8 cellular contexts compared by ENCODE assay signal in the genomic region with DNA sequence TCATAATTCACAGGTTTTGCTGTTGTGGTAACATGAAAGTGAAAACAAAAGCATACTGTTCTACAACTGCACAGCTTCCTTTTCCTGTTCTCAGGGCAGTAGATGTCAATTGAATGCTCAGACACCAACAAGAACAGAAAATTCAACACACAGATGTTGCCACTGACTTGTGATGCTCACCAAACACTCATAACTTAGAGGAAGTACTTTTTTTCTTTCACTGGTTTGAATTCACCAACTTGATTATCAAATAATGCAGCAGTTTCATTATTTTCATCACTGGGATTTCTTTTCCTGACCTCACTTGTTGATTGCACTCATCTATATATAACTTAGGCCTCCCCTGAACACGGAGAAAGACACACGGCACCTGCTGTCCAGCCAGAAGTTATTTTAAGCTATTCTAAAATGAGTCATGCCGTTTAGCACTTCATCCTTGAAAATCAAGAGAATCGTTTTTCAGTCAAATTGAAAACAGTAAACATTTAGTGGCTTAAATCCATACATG. TPM values are rescaled to one million over a fixed set of nuclear protein-coding genes. Genes with fewer than 3 reads are reported as not detected.
DNase-seq lines count a peak whose midpoint lies in the region; ATAC-seq and TF ChIP-seq lines count a peak whose summit lies in the region.

No MANE protein-coding gene starts in this region.

- H3K27ac ChIP-seq in hepatocyte (peak overlapping the region; percentile 26), stomach (peak overlapping the region in 4 of 5 donors; percentile 69 to 83 (median 73)), H9 (ENCODE audit: insufficient read length, low read depth, low read length) (no peak overlapping the region)

- H3K9me3 Mint-ChIP-seq in activated CD8-positive, alpha-beta T cell treated with anti-CD3 and anti-CD28 coated beads for 36 hours = no peaks in the 10 kb centered on the region
- no peaks in the 10 kb centered on the region; a peak in 1 of 5 replicates for H3K9me3 Mint-ChIP-seq in H9

- H3K79me2 ChIP-seq in hepatocyte (no peaks in the 10 kb centered on the region), H9 (ENCODE audit: insufficient read depth, low read length) (no peaks in the 10 kb centered on the region)

- no peak overlapping the region for H3K9ac ChIP-seq in H9 (ENCODE audit: extremely low read depth, insufficient read length, low read length)

- H3K36me3 Mint-ChIP-seq in activated CD8-positive, alpha-beta T cell treated with anti-CD3 and anti-CD28 coated beads for 36 hours (ENCODE audit: low read depth) = peaks cover under 1% of the 10 kb centered on the region
- peaks cover 0 to 6% (median 0%) of the 10 kb centered on the region in 3 experiments; a peak in 2 of 7 replicates for H3K36me3 Mint-ChIP-seq in H9 (ENCODE audit: insufficient read depth in 1 of 3, low read depth in 3 of 3)

- no peak overlapping the region for H2AK5ac ChIP-seq in H9 (ENCODE audit: insufficient read length, low read length)

- peak overlapping the region; percentile 96 for H3K27ac Mint-ChIP-seq in activated CD8-positive, alpha-beta T cell treated with anti-CD3 and anti-CD28 coated beads for 36 hours
- H3K27ac Mint-ChIP-seq in H9 = no peak overlapping the region

- H3K4me1 ChIP-seq in hepatocyte (ENCODE audit: insufficient read depth) = peaks cover 3% of the 10 kb centered on the region
- peaks cover 0 to 31% (median 14%) of the 10 kb centered on the region in 4 donors for H3K4me1 ChIP-seq in stomach
- H3K4me1 ChIP-seq in H9 (ENCODE audit: insufficient read depth, low read length) = peaks cover 10% of the 10 kb centered on the region

- WGBS in hepatocyte (ENCODE audit: low lambda C conversion rate, missing lambda C conversion rate) = 66% methylated on average over 4 of the region's 4 CpGs
- 25 to 54% (median 42%) methylated on average over 4 of the region's 4 CpGs for WGBS in stomach, 5 donors
- no CpG with 5 or more reads among the region's 4 CpGs for WGBS in H9 (ENCODE audit: extremely low coverage, insufficient read length, low lambda C conversion rate)

- no peak for TF ChIP-seq EP300 in stomach (IDR thresholded peaks at IDR 0.05)

- H3K36me3 ChIP-seq in hepatocyte (replicated peaks; ENCODE audit: insufficient read depth, low read depth) (no peaks in the 10 kb centered on the region), stomach (no peaks in the 10 kb centered on the region)

- H3K18ac ChIP-seq in H9 (ENCODE audit: insufficient read length, low read depth, low read length) = no peak overlapping the region

- H2AFZ ChIP-seq in hepatocyte = no peak overlapping the region
- H2AFZ ChIP-seq in H9 (ENCODE audit: low read length) = no peak overlapping the region

- intact Hi-C loops in activated CD8-positive, alpha-beta T cell treated with anti-CD3 and anti-CD28 coated beads for 36 hours (cut with micrococcal nuclease) = loop anchor here (5.0 kb wide), 2 partner anchors 71 to 139 kb away; no protein-coding TSS in a partner anchor
- intact Hi-C loops in stomach (cut with DNase I; ENCODE audit: low total_unique reads) = no loop called here

- no peak overlapping the region for H2BK5ac ChIP-seq in H9 (ENCODE audit: insufficient read length, low read length)

- no peak overlapping the region for H2BK12ac ChIP-seq in H9 (ENCODE audit: insufficient read length, low read depth, low read length)

- H3K27me3 ChIP-seq in hepatocyte = no peaks in the 10 kb centered on the region
- H3K27me3 ChIP-seq in stomach = no peaks in the 10 kb centered on the region
- no peaks in the 10 kb centered on the region for H3K27me3 ChIP-seq in H9 (ENCODE audit: insufficient read depth, low read length)

- H3K4me3 ChIP-seq in hepatocyte = no peak overlapping the region
- H3K4me3 ChIP-seq in stomach = no peak overlapping the region

- no peak overlapping the region for H3K4ac ChIP-seq in H9 (ENCODE audit: low read depth, low read length)

- no peak for TF ChIP-seq CTCF in activated CD8-positive, alpha-beta T cell treated with anti-CD3 and anti-CD28 coated beads for 36 hours (IDR thresholded peaks at IDR 0.05)
- TF ChIP-seq CTCF in hepatocyte (IDR thresholded peaks at IDR 0.05; ENCODE audit: poor library complexity) = no peak
- no peak for TF ChIP-seq CTCF in stomach (IDR thresholded peaks at IDR 0.05)
- TF ChIP-seq CTCF in H9 (conservative IDR thresholded peaks at IDR 0.05) = no peak

- no peaks in the 10 kb centered on the region for H3K79me1 ChIP-seq in H9 (ENCODE audit: insufficient read depth, low read depth, low read length, poor library complexity, severe bottlenecking)

- H3K23me2 ChIP-seq in H9 (ENCODE audit: insufficient read length, low read depth, low read length, poor library complexity, severe bottlenecking) = no peaks in the 10 kb centered on the region

- H3K4me2 ChIP-seq in hepatocyte = no peak overlapping the region
- H3K4me2 ChIP-seq in H9 (ENCODE audit: insufficient read depth, insufficient read length, low read length) = no peak overlapping the region

- peak overlapping the region; percentile 76 for H3K4me3 Mint-ChIP-seq in activated CD8-positive, alpha-beta T cell treated with anti-CD3 and anti-CD28 coated beads for 36 hours
- no peak overlapping the region for H3K4me3 Mint-ChIP-seq in H9

- H4K8ac ChIP-seq in H9 (replicated peaks; ENCODE audit: insufficient read length, low read depth, low read length) = no peak overlapping the region

- H3K9me3 ChIP-seq in hepatocyte (ENCODE audit: low read depth) (no peaks in the 10 kb centered on the region), stomach (no peaks in the 10 kb centered on the region), H9 (ENCODE audit: control insufficient read depth, low read depth, low read length) (no peaks in the 10 kb centered on the region)

- DNase-seq in EL = peak; percentile 21
- peak; percentile 18 for DNase-seq in activated CD8-positive, alpha-beta T cell treated with anti-CD3 and anti-CD28 coated beads for 36 hours
- no peak for DNase-seq in hepatocyte (ENCODE audit: low spot score)
- no peak for DNase-seq in stomach
- DNase-seq in NCI-H1105 treated with DMSO at 0.1 percent for 48 hours (lab: John Stamatoyannopoulos, UW) = no peak
- no peak for DNase-seq in H9

- H4K20me1 ChIP-seq in hepatocyte (ENCODE audit: insufficient read depth, poor library complexity, severe bottlenecking) (no peaks in the 10 kb centered on the region), H9 (ENCODE audit: control insufficient read depth, insufficient read depth, insufficient read length) (no peaks in the 10 kb centered on the region)

- no peak overlapping the region for H4K5ac ChIP-seq in H9 (ENCODE audit: insufficient read length, low read depth, low read length)

- H3K4me1 Mint-ChIP-seq in activated CD8-positive, alpha-beta T cell treated with anti-CD3 and anti-CD28 coated beads for 36 hours (ENCODE audit: low read depth) = peaks cover 50% of the 10 kb centered on the region
- H3K4me1 Mint-ChIP-seq in H9 = peaks cover 13 to 16% of the 10 kb centered on the region in 2 experiments

- no peak overlapping the region for H3K14ac ChIP-seq in H9 (ENCODE audit: insufficient read depth, low read length)

- H3K56ac ChIP-seq in H9 (ENCODE audit: insufficient read length, low read depth, low read length) = no peak overlapping the region

- no peak overlapping the region for H4K91ac ChIP-seq in H9 (ENCODE audit: insufficient read length, low read depth, low read length)

- POLR2A ChIA-PET in activated CD8-positive, alpha-beta T cell treated with anti-CD3 and anti-CD28 coated beads for 36 hours (lab: Charles Lee) = interaction anchor here (0.6 to 3.4 kb wide), 7 partner anchors 11 to 153 kb away, joined by 3 to 11 read pairs (median 8); partner anchors contain the start of gene CITED2

- no peaks in the 10 kb centered on the region for H3K27me3 Mint-ChIP-seq in activated CD8-positive, alpha-beta T cell treated with anti-CD3 and anti-CD28 coated beads for 36 hours
- H3K27me3 Mint-ChIP-seq in H9 (ENCODE audit: low read depth) = no peaks in the 10 kb centered on the region

- H3K9me2 ChIP-seq in hepatocyte (replicated peaks; ENCODE audit: insufficient read depth) = no peaks in the 10 kb centered on the region

- ATAC-seq in GM19467 (IDR thresholded peaks at IDR 0.05; ENCODE audit: unreplicated experiment) (peak; percentile 79), HG03469 (IDR thresholded peaks at IDR 0.05; ENCODE audit: unreplicated experiment) (peak; percentile 78)
- ATAC-seq in activated CD8-positive, alpha-beta T cell treated with anti-CD3 and anti-CD28 coated beads for 36 hours = peak; percentile 51

- CTCF ChIA-PET in activated CD8-positive, alpha-beta T cell treated with anti-CD3 and anti-CD28 coated beads for 36 hours (lab: Charles Lee) = interaction anchor here (1.0 to 2.9 kb wide), 6 partner anchors 11 to 144 kb away, joined by 4 to 14 read pairs (median 10); no protein-coding TSS in a partner anchor

- H2BK15ac ChIP-seq in H9 (ENCODE audit: low read depth, low read length) = no peak overlapping the region

- H2BK120ac ChIP-seq in H9 (ENCODE audit: low read depth, low read length, poor library complexity, severe bottlenecking) = no peak overlapping the region

- H3T11ph ChIP-seq in H9 (ENCODE audit: low read length) = no peak overlapping the region

- no peak overlapping the region for H2BK20ac ChIP-seq in H9 (ENCODE audit: low read depth, low read length, poor library complexity, severe bottlenecking)

- H3K23ac ChIP-seq in H9 (ENCODE audit: insufficient read length, low read depth, low read length) = no peak overlapping the region

- no peak for TF ChIP-seq POLR2A in stomach (IDR thresholded peaks at IDR 0.05)

RNA-seq across cellular contexts. Expression of gene TXLNB, which starts 1.0 kb away (rescaled TPM):
- under 1 TPM; 0.11 to 0.22 TPM for total RNA-seq in activated CD8-positive, alpha-beta T cell treated with anti-CD3 and anti-CD28 coated beads for 36 hours
- total RNA-seq in hepatocyte (0.50 and 0.56 TPM in 2 replicates), stomach (1 to 10 TPM in 2 of 5 donors, not detected in 3; 1.3 to 1.5 TPM), H9 (2021) (0.04 TPM in 1 of 2 replicates, not detected in the other)
- polyA plus RNA-seq in hepatocyte (0.37 and 0.43 TPM in 2 replicates), stomach (under 1 TPM; 0.15 to 0.61 (median 0.37) TPM)

Comparison
In these comparisons a context has a peak if more than half of its experiments do, and no peak if none do; other contexts are left out.
1. DNase-seq: peak in EL (single experiment) and activated CD8-positive, alpha-beta T cell treated with anti-CD3 and anti-CD28 coated beads for 36 hours (single experiment); none in hepatocyte (single experiment), stomach (single experiment), NCI-H1105 treated with DMSO at 0.1 percent for 48 hours (single experiment) and H9 (single experiment).
2. Peak in every context shown above with its lines, with median percentiles within 50 percentile points of each other: ATAC-seq.